Comparison of ENCODE assay signal across 12 cellular contexts in genomic region chr15:52683585-52683984, GRCh38. TPM values are rescaled to one million over a fixed set of nuclear protein-coding genes. Genes with fewer than 3 reads are reported as not detected.
DNase-seq lines count a peak whose midpoint lies in the region; ATAC-seq and TF ChIP-seq lines count a peak whose summit lies in the region.
"Had no signal": no experiment of that assay in that cellular context is flagged by ENCODE, and none has a peak within 500 bp of the region (broad histone marks: within the 10 kb centered on the region; RNA-seq: fewer than 3 reads in every experiment).

No MANE protein-coding gene starts in this region.

- no peak for DNase-seq in activated CD8-positive, alpha-beta memory T cell treated with anti-CD3 and anti-CD28 coated beads, Interleukin-2, amount 10 ng/mL, durations not matched to agents 7 days and 5 days
- no peak for DNase-seq in activated CD8-positive, alpha-beta memory T cell treated with anti-CD3 and anti-CD28 coated beads, Interleukin-2, amount 50 U/mL, for 48 hours
- peak; percentile 81 for DNase-seq in OCI-M1 (lab: John Stamatoyannopoulos, UW)
- no peak for DNase-seq in tibial artery
- DNase-seq in NCI-H524 (lab: John Stamatoyannopoulos, UW), result no peak
- DNase-seq: retina had no signal

- H3K4me3 Mint-ChIP-seq in activated CD8-positive, alpha-beta memory T cell treated with anti-CD3 and anti-CD28 coated beads, Interleukin-2, amount 10 ng/mL, durations not matched to agents 7 days and 5 days, result no peak overlapping the region
- H3K4me3 Mint-ChIP-seq in stimulated activated memory B cell treated with anti-CD40 and anti-IgM and Interleukin-4, amounts not matched to agents 10 μg/mL and 1 μg/mL and 100 μg/mL, for 72 hours, result peak overlapping the region; percentile 50

- H3K4me1 ChIP-seq in tibial artery, result peaks cover 0 to 7% (median 5%) of the 10 kb centered on the region in 4 donors

- peaks cover 5% of the 10 kb centered on the region for H3K36me3 Mint-ChIP-seq in activated CD8-positive, alpha-beta memory T cell treated with anti-CD3 and anti-CD28 coated beads, Interleukin-2, amount 10 ng/mL, durations not matched to agents 7 days and 5 days
- peaks cover 16% of the 10 kb centered on the region for H3K36me3 Mint-ChIP-seq in stimulated activated memory B cell treated with anti-CD40 and anti-IgM and Interleukin-4, amounts not matched to agents 10 μg/mL and 1 μg/mL and 100 μg/mL, for 72 hours
- H3K36me3 Mint-ChIP-seq: brain had no signal

- peak overlapping the region; percentile 80 for H3K27ac Mint-ChIP-seq in activated CD8-positive, alpha-beta memory T cell treated with anti-CD3 and anti-CD28 coated beads, Interleukin-2, amount 10 ng/mL, durations not matched to agents 7 days and 5 days
- peak overlapping the region; percentile 98 for H3K27ac Mint-ChIP-seq in stimulated activated memory B cell treated with anti-CD40 and anti-IgM and Interleukin-4, amounts not matched to agents 10 μg/mL and 1 μg/mL and 100 μg/mL, for 72 hours

- CTCF ChIA-PET in activated CD8-positive, alpha-beta memory T cell treated with anti-CD3 and anti-CD28 coated beads, Interleukin-2, amount 10 ng/mL, durations not matched to agents 7 days and 5 days (lab: Charles Lee), result interaction anchor here (0.5 to 1.7 kb wide), 4 partner anchors 24 to 422 kb away, joined by 3 to 4 read pairs (median 4); no protein-coding TSS in a partner anchor

- intact Hi-C loops in tibial artery (cut with DNase I; ENCODE audit: low total_unique reads), result no loop called here

- no peak overlapping the region for H3K4me3 ChIP-seq in tibial artery
- H3K4me3 ChIP-seq: tibial nerve had no signal

- TF ChIP-seq CTCF in tibial artery (IDR thresholded peaks at IDR 0.05), result no peak

- H3K4me1 Mint-ChIP-seq in activated CD8-positive, alpha-beta memory T cell treated with anti-CD3 and anti-CD28 coated beads, Interleukin-2, amount 10 ng/mL, durations not matched to agents 7 days and 5 days, result peaks cover 31% of the 10 kb centered on the region
- H3K4me1 Mint-ChIP-seq in stimulated activated memory B cell treated with anti-CD40 and anti-IgM and Interleukin-4, amounts not matched to agents 10 μg/mL and 1 μg/mL and 100 μg/mL, for 72 hours, result peaks cover 69% of the 10 kb centered on the region

- no peak overlapping the region for H3K27ac ChIP-seq in tibial artery

- H3K27me3 Mint-ChIP-seq in activated CD8-positive, alpha-beta memory T cell treated with anti-CD3 and anti-CD28 coated beads, Interleukin-2, amount 10 ng/mL, durations not matched to agents 7 days and 5 days, result no peaks in the 10 kb centered on the region
- H3K27me3 Mint-ChIP-seq in stimulated activated memory B cell treated with anti-CD40 and anti-IgM and Interleukin-4, amounts not matched to agents 10 μg/mL and 1 μg/mL and 100 μg/mL, for 72 hours, result no peaks in the 10 kb centered on the region

- H3K27me3 ChIP-seq in tibial artery, result no peaks in the 10 kb centered on the region
- H3K27me3 ChIP-seq: tibial nerve had no signal

- H3K9me3 ChIP-seq in tibial artery, result no peaks in the 10 kb centered on the region
- H3K9me3 ChIP-seq: tibial nerve had no signal

- H3K36me3 ChIP-seq in tibial artery, result no peaks in the 10 kb centered on the region
- H3K36me3 ChIP-seq: tibial nerve had no signal

- no peaks in the 10 kb centered on the region for H3K9me3 Mint-ChIP-seq in activated CD8-positive, alpha-beta memory T cell treated with anti-CD3 and anti-CD28 coated beads, Interleukin-2, amount 10 ng/mL, durations not matched to agents 7 days and 5 days (ENCODE audit: low read depth)
- peaks cover 4% of the 10 kb centered on the region for H3K9me3 Mint-ChIP-seq in stimulated activated memory B cell treated with anti-CD40 and anti-IgM and Interleukin-4, amounts not matched to agents 10 μg/mL and 1 μg/mL and 100 μg/mL, for 72 hours

- ATAC-seq in activated CD8-positive, alpha-beta memory T cell treated with anti-CD3 and anti-CD28 coated beads, Interleukin-2, amount 10 ng/mL, durations not matched to agents 7 days and 5 days, result peak; percentile 24
- peak; percentile 44 for ATAC-seq in HG02884 (IDR thresholded peaks at IDR 0.05; ENCODE audit: unreplicated experiment)
- peak; percentile 63 for ATAC-seq in stimulated activated memory B cell treated with anti-CD40 and anti-IgM and Interleukin-4, amounts not matched to agents 10 μg/mL and 1 μg/mL and 100 μg/mL, for 72 hours
- no peak for ATAC-seq in GM19023 (IDR thresholded peaks at IDR 0.05; ENCODE audit: unreplicated experiment)
- ATAC-seq: SK-N-SH treated with all-trans-retinoic acid at 6 μM for 48 hours had no signal

RNA-seq across cellular contexts. Expression of gene ATOSA, which starts 4.4 kb away (rescaled TPM):
- 10 to 100 TPM; 26.0 to 40.5 TPM for total RNA-seq in activated CD8-positive, alpha-beta memory T cell treated with anti-CD3 and anti-CD28 coated beads, Interleukin-2, amount 10 ng/mL, durations not matched to agents 7 days and 5 days
